8 cellular contexts compared by ENCODE assay signal in the genomic region with DNA sequence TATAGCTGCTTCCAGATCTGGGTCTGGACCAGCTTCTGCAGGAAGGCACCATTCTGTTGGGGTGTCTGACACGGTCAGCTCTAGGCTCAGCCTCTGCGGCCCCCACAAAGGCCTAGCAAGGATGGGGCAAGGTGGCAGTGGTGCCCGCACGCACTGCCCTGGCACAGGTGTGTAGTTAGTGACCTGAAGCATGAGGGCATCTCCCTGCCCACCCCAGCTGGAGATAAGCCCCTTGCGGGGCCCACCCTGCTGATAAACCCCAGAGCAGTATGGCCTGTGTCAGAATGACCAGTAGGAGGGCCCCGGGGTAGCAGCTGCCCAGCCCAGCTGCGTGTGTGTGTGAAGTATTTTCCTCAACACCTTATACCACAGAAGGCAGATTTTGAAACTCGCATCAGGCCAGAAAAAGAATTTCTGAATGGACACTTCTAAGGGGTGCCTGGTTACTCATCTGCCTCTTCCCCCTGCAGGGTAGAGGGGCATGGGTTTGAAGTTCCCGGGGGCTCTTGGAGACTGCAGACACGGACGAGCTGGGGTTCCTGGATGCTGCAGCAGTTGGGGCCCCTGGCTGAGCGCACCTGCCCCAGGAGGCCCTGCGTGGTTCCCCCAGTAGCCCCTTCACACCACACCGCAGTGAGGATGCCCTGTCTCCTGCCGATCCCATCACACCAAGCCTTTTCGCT. TPM values are rescaled to one million over a fixed set of nuclear protein-coding genes. Genes with fewer than 3 reads are reported as not detected.
DNase-seq lines count a peak whose midpoint lies in the region; ATAC-seq and TF ChIP-seq lines count a peak whose summit lies in the region.

No MANE protein-coding gene starts in this region.

- H3K36me3 ChIP-seq in cardiac muscle cell: no peaks in the 10 kb centered on the region
- peaks cover 34% of the 10 kb centered on the region for H3K36me3 ChIP-seq in iPS-15b (ENCODE audit: control insufficient read depth, insufficient read depth, low read length)
- H3K36me3 ChIP-seq in stomach smooth muscle (ENCODE audit: control insufficient read depth in 2 of 2, insufficient read depth in 2 of 2, low read length in 2 of 2): peaks cover 11 to 17% of the 10 kb centered on the region in 2 donors

- H3K36me3 Mint-ChIP-seq in activated CD4-positive, alpha-beta T cell treated with anti-CD3 and anti-CD28 coated beads, Interleukin-2, amount 10 ng/mL, durations not matched to agents 7 days and 5 days (ENCODE audit: low read depth): peaks cover 35% of the 10 kb centered on the region

- TF ChIP-seq CTCF in cardiac muscle cell (IDR thresholded peaks at IDR 0.05; ENCODE audit: low read depth, low read length): no peak

- H3K4me3 ChIP-seq in cardiac muscle cell (no peak overlapping the region), iPS-15b (ENCODE audit: low read depth, low read length) (no peak overlapping the region), stomach smooth muscle (ENCODE audit: low read length in 2 of 2) (no peak overlapping the region)

- POLR2A ChIA-PET in activated CD4-positive, alpha-beta T cell treated with anti-CD3 and anti-CD28 coated beads, Interleukin-2, amount 10 ng/mL, durations not matched to agents 7 days and 5 days (lab: Charles Lee): no interaction called here

- intact Hi-C loops in Right ventricle myocardium superior (cut with DNase I): no loop called here

- no peaks in the 10 kb centered on the region for H3K27me3 Mint-ChIP-seq in activated CD4-positive, alpha-beta T cell treated with anti-CD3 and anti-CD28 coated beads, Interleukin-2, amount 10 ng/mL, durations not matched to agents 7 days and 5 days

- ATAC-seq in Right ventricle myocardium superior (ENCODE audit: poor library complexity): no peak
- no peak for ATAC-seq in GM21786 (IDR thresholded peaks at IDR 0.05; ENCODE audit: unreplicated experiment)
- no peak for ATAC-seq in HG03565 (IDR thresholded peaks at IDR 0.05; ENCODE audit: unreplicated experiment)

- no peaks in the 10 kb centered on the region for H3K27me3 ChIP-seq in cardiac muscle cell
- no peaks in the 10 kb centered on the region for H3K27me3 ChIP-seq in iPS-15b (ENCODE audit: control insufficient read depth, insufficient read depth, low read length)
- no peaks in the 10 kb centered on the region for H3K27me3 ChIP-seq in stomach smooth muscle (ENCODE audit: control insufficient read depth in 1 of 2, insufficient read depth in 2 of 2, low read length in 2 of 2)

- H3K4me1 Mint-ChIP-seq in activated CD4-positive, alpha-beta T cell treated with anti-CD3 and anti-CD28 coated beads, Interleukin-2, amount 10 ng/mL, durations not matched to agents 7 days and 5 days: peaks cover 45% of the 10 kb centered on the region

- H3K9me3 Mint-ChIP-seq in activated CD4-positive, alpha-beta T cell treated with anti-CD3 and anti-CD28 coated beads, Interleukin-2, amount 10 ng/mL, durations not matched to agents 7 days and 5 days: no peaks in the 10 kb centered on the region

- peak overlapping the region; percentile 74 for H3K27ac Mint-ChIP-seq in activated CD4-positive, alpha-beta T cell treated with anti-CD3 and anti-CD28 coated beads, Interleukin-2, amount 10 ng/mL, durations not matched to agents 7 days and 5 days

- peaks cover 45% of the 10 kb centered on the region for H3K4me1 ChIP-seq in cardiac muscle cell (ENCODE audit: low read depth)
- no peaks in the 10 kb centered on the region for H3K4me1 ChIP-seq in iPS-15b (ENCODE audit: control insufficient read depth, insufficient read depth, low read length)
- H3K4me1 ChIP-seq in stomach smooth muscle (ENCODE audit: control insufficient read depth, insufficient read depth, low read length): peaks cover 56% of the 10 kb centered on the region

- peak overlapping the region; percentile 54 for H3K9ac ChIP-seq in iPS-15b (ENCODE audit: low read depth, low read length)
- no peak overlapping the region for H3K9ac ChIP-seq in stomach smooth muscle (ENCODE audit: low read length in 2 of 2)

- H3K9me3 ChIP-seq in cardiac muscle cell (ENCODE audit: low read depth) (no peaks in the 10 kb centered on the region), iPS-15b (ENCODE audit: control insufficient read depth, insufficient read depth, low read length) (no peaks in the 10 kb centered on the region), stomach smooth muscle (ENCODE audit: control insufficient read depth in 2 of 2, low read length in 2 of 2) (no peaks in the 10 kb centered on the region)

- H3K27ac ChIP-seq in cardiac muscle cell (peak overlapping the region; percentile 96), stomach smooth muscle (ENCODE audit: low read length) (peak overlapping the region; percentile 81)

- peak in 1 of 2 donors; percentile 28 for DNase-seq in cardiac muscle cell (ENCODE audit: low read depth in 1 of 2, low spot score in 1 of 2)
- no peak for DNase-seq in Right ventricle myocardium superior
- DNase-seq in activated CD4-positive, alpha-beta T cell treated with anti-CD3 and anti-CD28 coated beads, Interleukin-2, amount 10 ng/mL, durations not matched to agents 7 days and 5 days: no peak
- no peak for DNase-seq in COLO829 (ENCODE audit: low spot score)

- CTCF ChIA-PET in activated CD4-positive, alpha-beta T cell treated with anti-CD3 and anti-CD28 coated beads, Interleukin-2, amount 10 ng/mL, durations not matched to agents 7 days and 5 days (lab: Charles Lee): interaction anchor here (0.8 to 1.4 kb wide), 3 partner anchors 30 to 350 kb away, joined by 3 read pairs; no protein-coding TSS in a partner anchor

- no peak overlapping the region for H3K4me3 Mint-ChIP-seq in activated CD4-positive, alpha-beta T cell treated with anti-CD3 and anti-CD28 coated beads, Interleukin-2, amount 10 ng/mL, durations not matched to agents 7 days and 5 days

RNA-seq across cellular contexts. Expression of a gene that starts 4.6 kb away (rescaled TPM):
- total RNA-seq in cardiac muscle cell (101 and 177 TPM in 2 replicates), Right ventricle myocardium superior (113 TPM)
- 139 and 163 TPM in 2 replicates for polyA plus RNA-seq in cardiac muscle cell
- total RNA-seq in activated CD4-positive, alpha-beta T cell treated with anti-CD3 and anti-CD28 coated beads, Interleukin-2, amount 10 ng/mL, durations not matched to agents 7 days and 5 days: 100 to 1,000 TPM; 654 to 714 TPM

RNA-seq across cellular contexts. Expression of a gene that starts 6.2 kb away (rescaled TPM):
- total RNA-seq in cardiac muscle cell (972 and 1,150 TPM in 2 replicates), Right ventricle myocardium superior (309 TPM)
- 388 and 597 TPM in 2 replicates for polyA plus RNA-seq in cardiac muscle cell
- total RNA-seq in activated CD4-positive, alpha-beta T cell treated with anti-CD3 and anti-CD28 coated beads, Interleukin-2, amount 10 ng/mL, durations not matched to agents 7 days and 5 days: 100 to 1,000 TPM; 420 to 499 TPM

RNA-seq across cellular contexts. Expression of a gene that starts 24.8 kb away (rescaled TPM):
- total RNA-seq in cardiac muscle cell (94.0 and 139 TPM in 2 replicates), Right ventricle myocardium superior (29.9 TPM)
- 93.0 and 130 TPM in 2 replicates for polyA plus RNA-seq in cardiac muscle cell
- total RNA-seq in activated CD4-positive, alpha-beta T cell treated with anti-CD3 and anti-CD28 coated beads, Interleukin-2, amount 10 ng/mL, durations not matched to agents 7 days and 5 days: 100 to 1,000 TPM; 197 to 221 TPM

RNA-seq across cellular contexts. Expression of a gene that starts 24.9 kb away (rescaled TPM):
- 128 and 178 TPM in 2 replicates for total RNA-seq in cardiac muscle cell
- 368 and 407 TPM in 2 replicates for polyA plus RNA-seq in cardiac muscle cell
- 176 TPM for total RNA-seq in Right ventricle myocardium superior
- 10 to 100 TPM; 83.2 to 96.8 TPM for total RNA-seq in activated CD4-positive, alpha-beta T cell treated with anti-CD3 and anti-CD28 coated beads, Interleukin-2, amount 10 ng/mL, durations not matched to agents 7 days and 5 days

RNA-seq across cellular contexts. Expression of a gene that starts 31.7 kb away (rescaled TPM):
- total RNA-seq in cardiac muscle cell (not detected in 2 replicates), Right ventricle myocardium superior (not detected)
- polyA plus RNA-seq in cardiac muscle cell: 1.0 TPM in 1 of 2 replicates, not detected in the other
- total RNA-seq in activated CD4-positive, alpha-beta T cell treated with anti-CD3 and anti-CD28 coated beads, Interleukin-2, amount 10 ng/mL, durations not matched to agents 7 days and 5 days: not detected
